14 cellular contexts compared by ENCODE assay signal in genomic region chr20:61608275-61609085, GRCh38.
DNase-seq lines count a peak whose midpoint lies in the region; ATAC-seq, FAIRE-seq and TF ChIP-seq lines count a peak whose summit lies in the region.
"Had no signal": no experiment of that assay in that cellular context is flagged by ENCODE, and none has a peak within 500 bp of the region (broad histone marks: within the 10 kb centered on the region; RNA-seq: fewer than 3 reads in every experiment).

No MANE protein-coding gene starts in this region.

- ATAC-seq in HG03045 (IDR thresholded peaks at IDR 0.05; ENCODE audit: unreplicated experiment): no peak

- H3K4me3 ChIP-seq in cardiac muscle cell (no peak overlapping the region), fibroblast of lung (replicated peaks in 1 of 4; ENCODE audit: control extremely low read depth in 1 of 4, insufficient read depth in 1 of 4, low read depth in 3 of 4, low read length in 4 of 4) (no peak overlapping the region), osteoblast (ENCODE audit: insufficient read depth, low read length) (no peak overlapping the region)
- H3K4me3 ChIP-seq: BLaER1 had no signal

- H3K36me3 ChIP-seq in cardiac muscle cell: no peaks in the 10 kb centered on the region
- H3K36me3 ChIP-seq in fibroblast of lung (ENCODE audit: control insufficient read depth, insufficient read depth, low read length): no peaks in the 10 kb centered on the region
- H3K36me3 ChIP-seq in osteoblast (ENCODE audit: insufficient read depth, low read length): no peaks in the 10 kb centered on the region
- H3K36me3 ChIP-seq: BLaER1 had no signal

- no peaks in the 10 kb centered on the region for H3K79me2 ChIP-seq in fibroblast of lung (ENCODE audit: control insufficient read depth, insufficient read depth, low read length)
- H3K79me2 ChIP-seq in osteoblast (ENCODE audit: insufficient read depth, low read length): no peaks in the 10 kb centered on the region
- H3K79me2 ChIP-seq: parathyroid adenoma had no signal

- DNase-seq in cardiac muscle cell (ENCODE audit: low read depth in 1 of 2, low spot score in 1 of 2): peak; percentile 2 to 87
- no peak for DNase-seq in cardiac septum (ENCODE audit: low spot score)
- peak; percentile 25 to 33 for DNase-seq in fibroblast of lung (ENCODE audit: low read depth in 2 of 2)
- DNase-seq in urothelium cell line (ENCODE audit: low spot score): peak; percentile 54
- no peak for DNase-seq in NCI-H82 treated with DMSO at 0.1 percent for 48 hours (lab: John Stamatoyannopoulos, UW; ENCODE audit: unreplicated experiment)
- DNase-seq in osteoblast (ENCODE audit: insufficient read length, low spot score, missing footprints): no peak
- DNase-seq: activated CD8-positive, alpha-beta memory T cell treated with anti-CD3 and anti-CD28 coated beads for 24 hours; amniotic stem cell; NCI-H2081 treated with DMSO at 0.1 percent for 48 hours had no signal

- intact Hi-C loops in cardiac septum (cut with DNase I): no loop called here

- no peak for FAIRE-seq in urothelium cell line (lab: Jason Lieb, UNC)
- FAIRE-seq: GM12892 had no signal

- H3K4me1 ChIP-seq in cardiac muscle cell (ENCODE audit: low read depth): no peaks in the 10 kb centered on the region
- H3K4me1 ChIP-seq in fibroblast of lung (ENCODE audit: control insufficient read depth, extremely low read depth, insufficient read depth, low read length): no peaks in the 10 kb centered on the region
- no peaks in the 10 kb centered on the region for H3K4me1 ChIP-seq in osteoblast (ENCODE audit: insufficient read depth, low read length)
- H3K4me1 ChIP-seq: BLaER1, parathyroid adenoma had no signal

- H3K27ac ChIP-seq in cardiac muscle cell (no peak overlapping the region), fibroblast of lung (ENCODE audit: insufficient read depth, low read length) (no peak overlapping the region), osteoblast (ENCODE audit: low read depth, low read length) (no peak overlapping the region)
- H3K27ac ChIP-seq: BLaER1, parathyroid adenoma had no signal

- H3K9me3 ChIP-seq in cardiac muscle cell (ENCODE audit: low read depth): no peaks in the 10 kb centered on the region
- no peaks in the 10 kb centered on the region for H3K9me3 ChIP-seq in fibroblast of lung (ENCODE audit: control insufficient read depth, insufficient read depth, low read depth, low read length)
- peaks cover 7% of the 10 kb centered on the region for H3K9me3 ChIP-seq in osteoblast (ENCODE audit: low read depth, low read length)

- no peak overlapping the region for H3K9ac ChIP-seq in fibroblast of lung (ENCODE audit: insufficient read depth, low read length)
- H3K9ac ChIP-seq: BLaER1, parathyroid adenoma had no signal

- H3K4me2 ChIP-seq in fibroblast of lung (ENCODE audit: extremely low read depth, insufficient read depth, low read length) (no peak overlapping the region), osteoblast (ENCODE audit: insufficient read depth, low read length) (no peak overlapping the region)
- H3K4me2 ChIP-seq: BLaER1 had no signal

- TF ChIP-seq CTCF in cardiac muscle cell (IDR thresholded peaks at IDR 0.05; ENCODE audit: low read depth, low read length): no peak
- TF ChIP-seq CTCF in fibroblast of lung (conservative IDR thresholded peaks at IDR 0.05 in 1 of 2, IDR thresholded peaks at IDR 0.05 in 1 of 2; ENCODE audit: low read depth in 1 of 2, low read length in 2 of 2): no peak
- TF ChIP-seq CTCF in osteoblast (IDR thresholded peaks at IDR 0.05; ENCODE audit: extremely low read depth, low read depth, low read length): no peak

- H2AFZ ChIP-seq in fibroblast of lung (ENCODE audit: low read length): no peak overlapping the region
- no peak overlapping the region for H2AFZ ChIP-seq in osteoblast (ENCODE audit: low read length)
- H2AFZ ChIP-seq: parathyroid adenoma had no signal

- H4K20me1 ChIP-seq in fibroblast of lung (ENCODE audit: control insufficient read depth, extremely low read depth, insufficient read depth, low read length): no peaks in the 10 kb centered on the region
- no peaks in the 10 kb centered on the region for H4K20me1 ChIP-seq in osteoblast (ENCODE audit: insufficient read depth, low read length)

- H3K27me3 ChIP-seq in cardiac muscle cell (no peaks in the 10 kb centered on the region), fibroblast of lung (ENCODE audit: control insufficient read depth, insufficient read depth, low read length) (no peaks in the 10 kb centered on the region), osteoblast (ENCODE audit: insufficient read depth, low read length) (no peaks in the 10 kb centered on the region)
- H3K27me3 ChIP-seq: BLaER1 had no signal

TF ChIP-seq in PFSK-1, 5 proteins besides CTCF, POLR2A, EP300 and RAD21:
- TF ChIP-seq REST (IDR thresholded peaks at IDR 0.05; ENCODE audit: insufficient read depth in 1 of 2, low read depth in 2 of 2, low read length in 2 of 2) (peak; percentile 95 to 96), FOXP2 (optimal IDR thresholded peaks at IDR 0.05; ENCODE audit: borderline replicate concordance, extremely low read depth, extremely low read length, insufficient read depth) (no peak), POLR2AphosphoS5 (IDR thresholded peaks at IDR 0.05; ENCODE audit: low read depth, low read length) (no peak), TAF1 (IDR thresholded peaks at IDR 0.05; ENCODE audit: borderline replicate concordance, insufficient read depth, low read length) (no peak), SIN3A (IDR thresholded peaks at IDR 0.05; ENCODE audit: borderline replicate concordance, insufficient read depth, low read length) (no peak)
TF ChIP-seq in PFSK-1: peak in this region for 1.

Comparison
In these comparisons a context has a peak if more than half of its experiments do, and no peak if none do; other contexts are left out.
1. DNase-seq: peak in cardiac muscle cell (2 of 2), fibroblast of lung (2 of 2) and urothelium cell line (single experiment); none in cardiac septum (single experiment), NCI-H82 treated with DMSO at 0.1 percent for 48 hours (single experiment) and osteoblast (single experiment).